8 cellular contexts compared by ENCODE assay signal in the genomic region with DNA sequence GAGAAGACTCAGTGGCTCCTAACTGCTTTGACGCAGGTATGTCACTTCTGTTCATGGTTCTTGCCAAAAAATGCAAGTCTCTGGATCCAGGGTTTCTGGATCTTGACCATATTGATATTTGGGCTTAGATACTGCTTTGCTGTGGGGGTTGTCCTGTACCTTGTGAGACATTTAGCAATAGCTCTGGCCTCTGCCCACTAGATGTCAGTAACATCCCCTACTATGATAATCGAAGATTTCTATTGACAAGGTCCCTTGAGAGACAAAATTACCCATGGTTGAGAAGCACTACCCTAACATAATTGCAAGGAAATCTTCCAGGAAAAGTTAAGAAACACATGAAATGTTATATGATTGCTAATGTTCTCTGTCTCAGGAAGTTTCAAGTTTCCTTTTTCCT.
DNase-seq lines count a peak whose midpoint lies in the region; ATAC-seq and TF ChIP-seq lines count a peak whose summit lies in the region.

No MANE protein-coding gene starts in this region.

- H3K4me3 Mint-ChIP-seq in activated T-helper 17 cell treated with anti-CD3 and anti-CD28 coated beads, Interleukin-2, amount 50 U/mL, for 72 hours: no peak overlapping the region

- in situ Hi-C loops in GM23248 (cut with MboI): loop anchor here (10.0 kb wide), 1 partner anchor 184 kb away; no protein-coding TSS in a partner anchor

- ATAC-seq in activated T-helper 17 cell treated with anti-CD3 and anti-CD28 coated beads, Interleukin-2, amount 50 U/mL, for 72 hours (replicated peaks): no peak

- WGBS in GM23248 (ENCODE audit: low coverage in 1 of 2, low lambda C conversion rate in 2 of 2, missing lambda C conversion rate in 2 of 2), 2 experiments: 31% methylated on average over 2 of the region's 2 CpGs
- WGBS in smooth muscle cell (ENCODE audit: low lambda C conversion rate): 31% methylated on average over 2 of the region's 2 CpGs
- WGBS in stomach, 5 donors: 28 to 42% (median 33%) methylated on average over 2 of the region's 2 CpGs

- H3K9me3 ChIP-seq in GM23248 (ENCODE audit: low read depth) (no peaks in the 10 kb centered on the region), smooth muscle cell (replicated peaks; ENCODE audit: low read depth) (no peaks in the 10 kb centered on the region), stomach (peaks cover 0 to 7% (median 4%) of the 10 kb centered on the region in 4 donors)

- no peak overlapping the region for H3K27ac Mint-ChIP-seq in activated T-helper 17 cell treated with anti-CD3 and anti-CD28 coated beads, Interleukin-2, amount 50 U/mL, for 72 hours

- H2AFZ ChIP-seq in GM23248 (no peak overlapping the region), smooth muscle cell (ENCODE audit: low read depth) (no peak overlapping the region)

- no peak for TF ChIP-seq POLR2A in stomach (IDR thresholded peaks at IDR 0.05)

- no peaks in the 10 kb centered on the region for H3K4me1 Mint-ChIP-seq in activated T-helper 17 cell treated with anti-CD3 and anti-CD28 coated beads, Interleukin-2, amount 50 U/mL, for 72 hours

- H3K36me3 ChIP-seq in GM23248 (ENCODE audit: low read depth) (no peaks in the 10 kb centered on the region), smooth muscle cell (ENCODE audit: low read depth) (no peaks in the 10 kb centered on the region), stomach (no peaks in the 10 kb centered on the region)

- no peaks in the 10 kb centered on the region for H3F3A ChIP-seq in GM23248 (ENCODE audit: insufficient read depth)
- H3F3A ChIP-seq in smooth muscle cell (ENCODE audit: low read depth): no peaks in the 10 kb centered on the region

- H3K27me3 ChIP-seq in GM23248 (replicated peaks; ENCODE audit: insufficient read depth) (no peaks in the 10 kb centered on the region), smooth muscle cell (ENCODE audit: low read depth) (no peaks in the 10 kb centered on the region), stomach (no peaks in the 10 kb centered on the region)

- H3K9ac ChIP-seq in GM23248 (no peak overlapping the region), smooth muscle cell (ENCODE audit: low read depth) (no peak overlapping the region)

- H3K4me3 ChIP-seq in GM12865 (ENCODE audit: low read depth, low read length) (no peak overlapping the region), GM23248 (no peak overlapping the region), smooth muscle cell (no peak overlapping the region), stomach (no peak overlapping the region)

- H3K9me3 Mint-ChIP-seq in activated T-helper 17 cell treated with anti-CD3 and anti-CD28 coated beads, Interleukin-2, amount 50 U/mL, for 72 hours: peaks cover 4% of the 10 kb centered on the region

- H3K4me1 ChIP-seq in GM23248 (ENCODE audit: insufficient read depth): peaks cover 4% of the 10 kb centered on the region; the same call in 1 of the 2 replicates
- no peaks in the 10 kb centered on the region for H3K4me1 ChIP-seq in smooth muscle cell (ENCODE audit: low read depth)
- H3K4me1 ChIP-seq in stomach: no peaks in the 10 kb centered on the region

- H3K79me2 ChIP-seq in GM23248 (ENCODE audit: insufficient read depth): no peaks in the 10 kb centered on the region
- no peaks in the 10 kb centered on the region for H3K79me2 ChIP-seq in smooth muscle cell (ENCODE audit: low read depth)

- TF ChIP-seq EP300 in stomach (IDR thresholded peaks at IDR 0.05): no peak

- TF ChIP-seq CTCF in GM12865 (IDR thresholded peaks at IDR 0.05; ENCODE audit: insufficient read depth, low read depth, low read length, missing control alignments) (peak; percentile 56), smooth muscle cell (IDR thresholded peaks at IDR 0.05; ENCODE audit: borderline replicate concordance, insufficient read depth, poor library complexity, severe bottlenecking) (peak; percentile 64), stomach (IDR thresholded peaks at IDR 0.05) (no peak)

- H3K27me3 Mint-ChIP-seq in activated T-helper 17 cell treated with anti-CD3 and anti-CD28 coated beads, Interleukin-2, amount 50 U/mL, for 72 hours: no peaks in the 10 kb centered on the region

- no peak overlapping the region for H3K4me2 ChIP-seq in GM23248 (ENCODE audit: unreplicated experiment)
- H3K4me2 ChIP-seq in smooth muscle cell: no peak overlapping the region

- H4K20me1 ChIP-seq in GM23248 (ENCODE audit: insufficient read depth) (no peaks in the 10 kb centered on the region), smooth muscle cell (ENCODE audit: low read depth) (no peaks in the 10 kb centered on the region)

- no peaks in the 10 kb centered on the region for H3K9me2 ChIP-seq in GM23248 (ENCODE audit: insufficient read depth)

- no peak overlapping the region for H3K27ac ChIP-seq in GM23248
- no peak overlapping the region for H3K27ac ChIP-seq in smooth muscle cell (ENCODE audit: low read depth)
- H3K27ac ChIP-seq in stomach: no peak overlapping the region

- intact Hi-C loops in stomach (cut with DNase I; ENCODE audit: low total_unique reads): no loop called here

- DNase-seq in GM12865 (ENCODE audit: low read depth) (peak; percentile 62), GM23248 (peak; percentile 66), NCI-H1694 treated with DMSO at 0.1 percent for 48 hours (lab: John Stamatoyannopoulos, UW) (peak; percentile 4), dedifferentiated amniotic fluid mesenchymal stem cell (ENCODE audit: extremely low spot score) (peak; percentile 59), smooth muscle cell (lab: John Stamatoyannopoulos, UW; ENCODE audit: unreplicated experiment) (no peak), stomach (no peak)
- DNase-seq in effector CD4-positive, alpha-beta T cell: no peak

- no peaks in the 10 kb centered on the region for H3K36me3 Mint-ChIP-seq in activated T-helper 17 cell treated with anti-CD3 and anti-CD28 coated beads, Interleukin-2, amount 50 U/mL, for 72 hours (ENCODE audit: low read depth)

Comparison
In these comparisons a context has a peak if more than half of its experiments do, and no peak if none do; other contexts are left out.
1. DNase-seq: peak in GM12865 (single experiment), GM23248 (single experiment), NCI-H1694 treated with DMSO at 0.1 percent for 48 hours (single experiment) and dedifferentiated amniotic fluid mesenchymal stem cell (single experiment); none in smooth muscle cell (single experiment), effector CD4-positive, alpha-beta T cell (single experiment) and stomach (single experiment).
2. CTCF ChIP-seq: peak in GM12865 (single experiment) and smooth muscle cell (single experiment); none in stomach (0 of 7).